In the genomic region with DNA sequence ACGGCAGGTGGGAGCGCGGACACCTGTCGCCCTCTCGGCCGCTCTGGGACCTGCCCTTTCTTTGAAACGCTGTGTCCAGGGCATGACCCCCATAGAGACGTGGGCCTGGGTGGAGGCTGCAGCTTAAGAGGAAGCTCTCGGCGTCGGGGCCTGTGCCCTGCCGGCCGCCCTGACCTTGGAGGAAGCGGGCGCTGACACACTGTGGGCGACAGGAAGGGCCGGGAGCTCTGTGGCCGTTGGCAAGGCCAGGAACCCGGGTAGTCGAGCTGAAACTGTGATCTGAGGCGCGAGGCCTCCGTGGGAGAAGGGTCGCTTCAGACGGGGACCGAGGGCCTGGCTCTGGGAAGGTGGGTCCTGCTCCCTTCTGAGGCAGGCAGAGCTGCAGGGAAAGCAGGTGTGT, we compare ENCODE assay signal across 26 cellular contexts. TPM values are rescaled to one million over a fixed set of nuclear protein-coding genes. Genes with fewer than 3 reads are reported as not detected.
DNase-seq lines count a peak whose midpoint lies in the region; ATAC-seq and TF ChIP-seq lines count a peak whose summit lies in the region.
"Had no signal": no experiment of that assay in that cellular context is flagged by ENCODE, and none has a peak within 500 bp of the region (broad histone marks: within the 10 kb centered on the region; RNA-seq: fewer than 3 reads in every experiment).

No MANE protein-coding gene starts in this region.

- TF ChIP-seq CTCF in DOHH2 (IDR thresholded peaks at IDR 0.05; ENCODE audit: low read depth, low read length, poor library complexity, severe bottlenecking): no peak
- TF ChIP-seq CTCF in testis (IDR thresholded peaks at IDR 0.05): no peak
- TF ChIP-seq CTCF in stomach (IDR thresholded peaks at IDR 0.05): no peak

- H3K27ac ChIP-seq in DOHH2 (ENCODE audit: low read depth, low read length): peak overlapping the region; percentile 65; the same call in 1 of the 2 replicates
- H3K27ac ChIP-seq in testis: peak overlapping the region in 1 of 2 donors; percentile 69
- no peak overlapping the region for H3K27ac ChIP-seq in stomach
- H3K27ac ChIP-seq: breast epithelium, gastrocnemius medialis, hepatocyte, prostate gland had no signal

- peak overlapping the region; percentile 43 for H3K4me3 ChIP-seq in DOHH2 (ENCODE audit: low read length)
- peak overlapping the region; percentile 41 to 56 for H3K4me3 ChIP-seq in testis
- H3K4me3 ChIP-seq in stomach: no peak overlapping the region
- H3K4me3 ChIP-seq: breast epithelium, gastrocnemius medialis, hepatocyte, prostate gland had no signal

- peak; percentile 44 to 53 for ATAC-seq in left cardiac atrium
- no peak for ATAC-seq in HG03135 (IDR thresholded peaks at IDR 0.05; ENCODE audit: unreplicated experiment)
- ATAC-seq in GM21423 (IDR thresholded peaks at IDR 0.05; ENCODE audit: unreplicated experiment): no peak
- ATAC-seq: activated CD4-positive, alpha-beta T cell treated with anti-CD3 and anti-CD28 coated beads for 36 hours; gastrocnemius medialis had no signal

- no peaks in the 10 kb centered on the region for H3K79me2 ChIP-seq in DOHH2 (ENCODE audit: control insufficient read depth, low read length)
- H3K79me2 ChIP-seq: hepatocyte had no signal

- TF ChIP-seq POLR2A in testis (IDR thresholded peaks at IDR 0.05): no peak
- no peak for TF ChIP-seq POLR2A in stomach (IDR thresholded peaks at IDR 0.05)

- TF ChIP-seq EP300 in stomach (IDR thresholded peaks at IDR 0.05): no peak

- WGBS in testis, 2 donors: 33 to 79% methylated on average over 16 to 26 of the region's 26 CpGs
- WGBS in stomach, 5 donors: 78 to 89% (median 85%) methylated on average over 26 of the region's 26 CpGs

- no peaks in the 10 kb centered on the region for H3K9me2 ChIP-seq in DOHH2 (replicated peaks; ENCODE audit: control insufficient read depth, low read length)

- H3K4me1 ChIP-seq in DOHH2 (ENCODE audit: control insufficient read depth, low read length): peaks cover 43% of the 10 kb centered on the region
- no peaks in the 10 kb centered on the region for H3K4me1 ChIP-seq in testis
- no peaks in the 10 kb centered on the region for H3K4me1 ChIP-seq in stomach
- H3K4me1 ChIP-seq: breast epithelium, gastrocnemius medialis, prostate gland had no signal

- peak overlapping the region; percentile 71 for H3K4me2 ChIP-seq in DOHH2 (ENCODE audit: low read length)
- H3K4me2 ChIP-seq: hepatocyte had no signal

- no peaks in the 10 kb centered on the region for H4K20me1 ChIP-seq in DOHH2 (ENCODE audit: control insufficient read depth, insufficient read depth, low read depth, low read length)

- intact Hi-C loops in left cardiac atrium (cut with DNase I): no loop called here
- intact Hi-C loops in testis (cut with DNase I; ENCODE audit: low total_unique reads): no loop called here
- intact Hi-C loops in stomach (cut with DNase I; ENCODE audit: low total_unique reads): no loop called here

- H3K9me3 ChIP-seq in DOHH2 (ENCODE audit: control insufficient read depth, insufficient read depth, low read length): no peaks in the 10 kb centered on the region; the same call in 1 of the 2 replicates
- no peaks in the 10 kb centered on the region for H3K9me3 ChIP-seq in testis
- H3K9me3 ChIP-seq in stomach: peaks cover 0 to 6% (median 0%) of the 10 kb centered on the region in 4 donors
- H3K9me3 ChIP-seq: breast epithelium, gastrocnemius medialis, prostate gland had no signal

- peaks cover 4% of the 10 kb centered on the region for H3F3A ChIP-seq in DOHH2 (ENCODE audit: control insufficient read depth, insufficient read depth)

- H3K36me3 ChIP-seq in DOHH2 (ENCODE audit: control insufficient read depth, low read length): no peaks in the 10 kb centered on the region
- no peaks in the 10 kb centered on the region for H3K36me3 ChIP-seq in testis (ENCODE audit: low read depth, missing control alignments)
- H3K36me3 ChIP-seq in stomach: no peaks in the 10 kb centered on the region
- H3K36me3 ChIP-seq: breast epithelium, gastrocnemius medialis, prostate gland had no signal

- DNase-seq in left cardiac atrium: no peak
- DNase-seq in mesenteric fat pad (ENCODE audit: low spot score): peak; percentile 89
- no peak for DNase-seq in testis
- no peak for DNase-seq in globus pallidus (ENCODE audit: low spot score)
- DNase-seq in stomach: no peak
- DNase-seq: activated CD4-positive, alpha-beta T cell treated with anti-CD3 and anti-CD28 coated beads for 36 hours; activated effector memory CD4-positive, alpha-beta T cell treated with Interleukin-2 at 50 U/mL for 16 hours; activated T-cell treated with anti-CD3 and anti-CD28 coated beads for 4 hours; CD4-positive, alpha-beta memory T cell; effector CD4-positive, alpha-beta T cell; gastrocnemius medialis; HCEC 1CT; NCI-H1436 treated with DMSO at 0.1 percent for 48 hours; NCI-H2107; NCI-H345; SHP77; stimulated activated CD4-positive, alpha-beta T cell treated with anti-CD3 and anti-CD28 coated beads, Interleukin-15, amount 100 ng/mL, for 24 hours; stimulated activated CD4-positive, alpha-beta T cell treated with anti-CD3 and anti-CD28 coated beads, Interleukin-4, amount 100 ng/mL, for 4 hours had no signal

- no peaks in the 10 kb centered on the region for H3K27me3 ChIP-seq in DOHH2 (ENCODE audit: control insufficient read depth, low read length)
- H3K27me3 ChIP-seq in testis: no peaks in the 10 kb centered on the region
- peaks cover 0 to 13% (median 0%) of the 10 kb centered on the region in 3 donors for H3K27me3 ChIP-seq in stomach
- H3K27me3 ChIP-seq: breast epithelium, gastrocnemius medialis, hepatocyte had no signal

RNA-seq across cellular contexts. Expression of a gene that starts 28.2 kb away (rescaled TPM):
- total RNA-seq in left cardiac atrium (under 1 TPM in 1 of 2 donors, not detected in 1; 0.15 TPM), mesenteric fat pad (0.51 TPM), testis (1 to 10 TPM; 7.2 to 7.6 TPM), stomach (1 to 10 TPM in 1 of 5 donors, under 1 TPM in 1, not detected in 3; 0.92 to 2.3 TPM)
- polyA plus RNA-seq in testis (ENCODE audit: insufficient read depth, low read depth, low replicate concordance) (0.50 TPM), stomach (under 1 TPM in 1 of 3 donors, not detected in 2; 0.08 TPM)
- total RNA-seq: activated CD4-positive, alpha-beta T cell treated with anti-CD3 and anti-CD28 coated beads for 36 hours; CD4-positive, alpha-beta memory T cell; hepatocyte; T-helper 2 cell treated with Interferon-gamma antibody and Interleukin-4, amounts not matched to agents 100 ng/mL and 5 ng/mL, for 36 hours; ureter had no signal
- polyA plus RNA-seq: CD4-positive, alpha-beta memory T cell; hepatocyte had no signal

Comparison
In these comparisons a context has a peak if more than half of its experiments do, and no peak if none do; other contexts are left out.
1. H3K4me3 ChIP-seq: peak in DOHH2 (single experiment) and testis (2 of 2); none in stomach (0 of 4).
2. ATAC-seq: peak in left cardiac atrium (2 of 2); none in HG03135 (single experiment) and GM21423 (single experiment).